In the genomic region with DNA sequence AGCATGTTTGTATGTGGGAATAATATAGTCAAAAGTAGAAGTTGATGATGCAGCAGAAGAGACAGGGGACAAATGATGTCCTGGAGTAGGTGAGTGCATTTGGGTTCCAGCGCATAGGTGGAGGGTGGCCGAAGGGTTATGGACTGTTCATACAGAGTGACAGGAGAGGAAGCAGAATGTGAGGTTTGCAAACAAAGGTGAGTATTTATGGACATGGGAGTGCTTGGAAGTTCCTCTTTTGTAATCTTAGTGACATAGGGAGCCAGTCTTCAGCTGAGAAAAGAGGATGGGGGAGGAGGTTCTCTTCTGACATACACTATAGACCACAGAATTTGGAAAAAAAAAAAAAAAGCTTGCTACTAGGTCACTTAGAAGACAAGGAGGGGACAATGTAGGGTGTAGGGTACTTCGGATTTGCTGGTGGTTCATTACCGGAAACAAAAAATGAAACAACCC, we compare ENCODE assay signal across 8 cellular contexts.
DNase-seq lines count a peak whose midpoint lies in the region; ATAC-seq, FAIRE-seq and TF ChIP-seq lines count a peak whose summit lies in the region.

No MANE protein-coding gene starts in this region.

- H3K9me3 ChIP-seq in muscle layer of colon (ENCODE audit: low read length): no peaks in the 10 kb centered on the region

- H3K4me3 ChIP-seq in muscle layer of colon (ENCODE audit: low read depth in 1 of 2, low read length in 2 of 2): peak overlapping the region in 1 of 2 donors; percentile 21
- no peak overlapping the region for H3K4me3 ChIP-seq in lower leg skin (ENCODE audit: low read depth, poor library complexity, severe bottlenecking)

- intact Hi-C loops in lower leg skin (cut with DNase I; ENCODE audit: low total_unique reads): no loop called here

- ATAC-seq in HG03103 (IDR thresholded peaks at IDR 0.05; ENCODE audit: low read depth, unreplicated experiment): peak; percentile 42

- H3K27ac ChIP-seq in muscle layer of colon (ENCODE audit: low read depth, low read length): peak overlapping the region; percentile 90

- H3K4me1 ChIP-seq in muscle layer of colon (ENCODE audit: insufficient read depth, low read length): peaks cover 13% of the 10 kb centered on the region

- H3K36me3 ChIP-seq in muscle layer of colon (ENCODE audit: insufficient read depth, low read length): no peaks in the 10 kb centered on the region

- TF ChIP-seq CTCF in lower leg skin (IDR thresholded peaks at IDR 0.05): no peak

- TF ChIP-seq POLR2A in lower leg skin (IDR thresholded peaks at IDR 0.05): no peak

- H3K27me3 ChIP-seq in muscle layer of colon (ENCODE audit: control insufficient read depth in 1 of 2, insufficient read depth in 2 of 2, low read length in 2 of 2): no peaks in the 10 kb centered on the region

- FAIRE-seq in GM19239 (lab: Jason Lieb, UNC): no peak

- DNase-seq in GM19239 (ENCODE audit: insufficient read length, low spot score) (peak; percentile 7), UCSD-AML1 (lab: John Stamatoyannopoulos, UW; ENCODE audit: unreplicated experiment) (peak; percentile 23), occipital lobe (lab: John Stamatoyannopoulos, UW) (no peak), NK-92 (lab: John Stamatoyannopoulos, UW; ENCODE audit: unreplicated experiment) (no peak), cerebellar nuclear complex (lab: John Stamatoyannopoulos, UW) (no peak), lower leg skin (ENCODE audit: low spot score in 2 of 2) (no peak)

- no peak overlapping the region for H3K9ac ChIP-seq in muscle layer of colon (ENCODE audit: low read length)

- 69 to 76% methylated on average over 4 of the region's 4 CpGs for WGBS in lower leg skin, 2 donors

Comparison
In these comparisons a context has a peak if more than half of its experiments do, and no peak if none do; other contexts are left out.
1. DNase-seq: peak in GM19239 (single experiment) and UCSD-AML1 (single experiment); none in occipital lobe (single experiment), NK-92 (single experiment), cerebellar nuclear complex (0 of 2) and lower leg skin (0 of 2).